In the genomic region with DNA sequence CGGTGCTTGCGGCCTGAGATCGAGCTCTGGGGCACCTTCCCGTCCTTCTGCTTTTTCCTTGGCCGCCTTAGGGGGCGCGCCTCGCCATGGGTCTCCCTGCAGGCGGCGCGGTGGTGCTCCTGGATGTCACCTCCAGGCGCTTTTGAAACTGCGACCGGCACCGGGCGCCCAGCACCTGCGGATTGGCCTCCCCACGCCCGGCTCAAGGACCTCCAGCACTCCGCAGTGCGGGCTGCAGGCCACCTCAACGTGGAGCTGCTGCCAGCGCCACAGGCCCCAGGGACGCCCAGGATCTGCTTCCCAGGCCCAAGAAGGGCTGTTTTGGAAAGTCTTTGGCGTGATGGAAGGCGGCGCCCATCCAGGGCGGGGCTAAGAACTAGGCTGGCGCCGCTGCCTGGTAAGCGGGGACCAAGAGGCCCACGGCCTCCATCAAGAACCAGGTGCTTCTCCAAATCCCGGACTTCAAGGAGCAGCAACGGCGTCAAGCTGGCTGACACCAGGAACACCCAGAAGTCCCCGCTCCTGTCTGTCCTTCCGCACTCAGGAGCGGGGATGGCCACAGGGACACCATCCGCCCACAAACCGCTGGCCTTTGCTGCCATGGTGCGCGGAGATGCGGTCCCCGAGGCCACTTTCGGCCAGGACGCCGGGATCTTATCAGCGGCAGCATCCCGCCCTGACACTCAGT, we compare ENCODE assay signal across 8 cellular contexts.
DNase-seq lines count a peak whose midpoint lies in the region; ATAC-seq, FAIRE-seq and TF ChIP-seq lines count a peak whose summit lies in the region.
"Not testable (repeated sequence)": the region's sequence is repeated elsewhere in the genome, so short reads cannot be mapped to it uniquely, and the experiment has no call there.

No MANE protein-coding gene starts in this region.

- POLR2A ChIA-PET in HEK293 (lab: Yijun Ruan, JAX); HepG2 (lab: Yijun Ruan, JAX): not testable (repeated sequence)

- CTCF ChIA-PET in HEK293 (lab: Yijun Ruan, JAX); HepG2 (lab: Yijun Ruan, JAX; ENCODE audit: low intra/inter-chr PET ratio, low total read pairs): not testable (repeated sequence)

- intact Hi-C loops in CD14-positive monocyte (cut with micrococcal nuclease); right cardiac atrium (cut with DNase I); HepG2 (cut with micrococcal nuclease; ENCODE audit: unreplicated experiment); upper lobe of right lung (cut with DNase I): not testable (repeated sequence)

- H3K4me1 Mint-ChIP-seq in CD14-positive monocyte; endodermal cell; osteocyte (ENCODE audit: unreplicated experiment): not testable (repeated sequence)

- H3K4me1 ChIP-seq in HEK293 (ENCODE audit: control insufficient read depth, insufficient read depth, low read length); endodermal cell (ENCODE audit: control insufficient read depth, insufficient read depth, low read length); right cardiac atrium (ENCODE audit: control insufficient read depth, insufficient read depth, low read length); HepG2 (ENCODE audit: insufficient read depth, low read length); upper lobe of right lung: not testable (repeated sequence)

- not testable (repeated sequence) for H3K4me3 Mint-ChIP-seq in CD14-positive monocyte; endodermal cell; osteocyte (ENCODE audit: unreplicated experiment)

- H3K27me3 ChIP-seq in endodermal cell (ENCODE audit: control insufficient read depth, insufficient read depth, low read length, poor library complexity, severe bottlenecking); right cardiac atrium (ENCODE audit: control insufficient read depth, insufficient read depth); HepG2 (ENCODE audit: control insufficient read depth in 1 of 2, insufficient read depth in 2 of 2, low read length in 2 of 2); upper lobe of right lung: not testable (repeated sequence)

- H2AFZ ChIP-seq in HepG2 (ENCODE audit: low read length), result not testable (repeated sequence)

- DNase-seq in CD14-positive monocyte (ENCODE audit: low spot score) (peak; percentile 33), endodermal cell (peak; percentile 38), right cardiac atrium (peak in 2 of 3 donors; percentile 48 to 50), osteocyte (ENCODE audit: extremely low spot score, unreplicated experiment) (peak; percentile 87), upper lobe of right lung (peak; percentile 67)
- not testable (repeated sequence) for DNase-seq in HepG2 (ENCODE audit: low spot score)

- not testable (repeated sequence) for H3K4me3 ChIP-seq in HEK293 (ENCODE audit: low read depth, low read length); endodermal cell (ENCODE audit: low read length); right cardiac atrium (ENCODE audit: low read length); HepG2 (replicated peaks in 1 of 3; ENCODE audit: insufficient read depth in 1 of 3, low read depth in 2 of 3, low read length in 3 of 3); upper lobe of right lung

- H3K9me3 ChIP-seq in HEK293 (ENCODE audit: control insufficient read depth, insufficient read depth, low read depth, low read length); endodermal cell (ENCODE audit: control insufficient read depth, low read length); right cardiac atrium (ENCODE audit: control insufficient read depth, low read length); HepG2 (ENCODE audit: low read length); upper lobe of right lung: not testable (repeated sequence)

- TF ChIP-seq RAD21 in HepG2 (CRISPR knock-in tag; IDR thresholded peaks at IDR 0.05), result not testable (repeated sequence)

- TF ChIP-seq CTCF in CD14-positive monocyte (IDR thresholded peaks at IDR 0.05); HEK293 (tag by site-specific recombination; IDR thresholded peaks at IDR 0.05); endodermal cell (conservative IDR thresholded peaks at IDR 0.05); osteocyte (IDR thresholded peaks at IDR 0.05); upper lobe of right lung (IDR thresholded peaks at IDR 0.05): not testable (repeated sequence)
- TF ChIP-seq CTCF in HepG2 (CRISPR knock-in tag; IDR thresholded peaks at IDR 0.05), result peak; percentile 44

- H3K27me3 Mint-ChIP-seq in CD14-positive monocyte (ENCODE audit: low read depth in 3 of 3); endodermal cell (ENCODE audit: insufficient read depth); osteocyte (ENCODE audit: unreplicated experiment): not testable (repeated sequence)

- TF ChIP-seq EP300 in HepG2 (IDR thresholded peaks at IDR 0.05; ENCODE audit: low read depth in 2 of 2, low read length in 2 of 2); HepG2 (CRISPR knock-in tag; IDR thresholded peaks at IDR 0.05; ENCODE audit: borderline replicate concordance): not testable (repeated sequence)

- not testable (repeated sequence) for H3K4me2 ChIP-seq in HepG2 (ENCODE audit: low read depth, low read length)

- not testable (repeated sequence) for TF ChIP-seq POLR2A in HepG2 (IDR thresholded peaks at IDR 0.05; ENCODE audit: insufficient read depth in 1 of 2, low read depth in 2 of 2, low read length in 2 of 2)

- not testable (repeated sequence) for H3K79me2 ChIP-seq in HepG2 (ENCODE audit: insufficient read depth, low read length)

- not testable (repeated sequence) for H3K9ac ChIP-seq in endodermal cell (ENCODE audit: extremely low read depth, low read length, poor library complexity, severe bottlenecking); HepG2 (ENCODE audit: insufficient read depth, low read depth, low read length)

- not testable (repeated sequence) for H4K20me1 ChIP-seq in HepG2 (ENCODE audit: insufficient read depth, low read length)

- H3K27ac ChIP-seq in HEK293 (ENCODE audit: extremely low read depth, low read depth, low read length); endodermal cell (ENCODE audit: low read depth, low read length); right cardiac atrium (ENCODE audit: low read length); HepG2 (ENCODE audit: extremely low read length, insufficient read depth, low read length); upper lobe of right lung: not testable (repeated sequence)

- H3K36me3 ChIP-seq in HEK293 (ENCODE audit: control insufficient read depth in 2 of 2, insufficient read depth in 1 of 2, low read length in 2 of 2); endodermal cell (ENCODE audit: control insufficient read depth, insufficient read depth, low read length); HepG2 (replicated peaks in 1 of 2; ENCODE audit: control insufficient read depth in 1 of 2, insufficient read depth in 2 of 2, low read length in 2 of 2); upper lobe of right lung: not testable (repeated sequence)

- not testable (repeated sequence) for FAIRE-seq in HepG2 (lab: Jason Lieb, UNC)

- 83 to 86% methylated on average over 23 to 49 of the region's 49 CpGs for WGBS in endodermal cell (ENCODE audit: insufficient coverage in 1 of 2, insufficient read length in 1 of 2), 2 experiments
- 60% methylated on average over 49 of the region's 49 CpGs for WGBS in right cardiac atrium
- 65% methylated on average over 43 of the region's 49 CpGs for WGBS in HepG2 (ENCODE audit: low lambda C conversion rate)

- not testable (repeated sequence) for BruUV-seq in HepG2 (replicated peaks; lab: Mats Ljungman, UMichigan)

- in situ Hi-C loops in HepG2 (cut with HindIII; ENCODE audit: extremely low pct_ligation_motif_present, low pct_unique_long_range_greater_than_20kb), result not testable (repeated sequence)

- H3K27ac Mint-ChIP-seq in CD14-positive monocyte; endodermal cell; osteocyte (ENCODE audit: unreplicated experiment): not testable (repeated sequence)

- ATAC-seq in SK-N-SH treated with all-trans-retinoic acid at 6 μM for 48 hours (peak; percentile 98), HepG2 (peak; percentile 84)
- not testable (repeated sequence) for ATAC-seq in right cardiac atrium, upper lobe of right lung

- H3K9me3 Mint-ChIP-seq in CD14-positive monocyte (peaks cover 5 to 11% (median 6%) of the 10 kb centered on the region in 7 donors), endodermal cell (peaks cover 27% of the 10 kb centered on the region), osteocyte (ENCODE audit: unreplicated experiment) (peaks cover 11% of the 10 kb centered on the region)

- not testable (repeated sequence) for H3K36me3 Mint-ChIP-seq in CD14-positive monocyte; endodermal cell (ENCODE audit: low read depth); osteocyte (ENCODE audit: unreplicated experiment)

TF ChIP-seq in HepG2, 621 proteins besides CTCF, POLR2A, EP300 and RAD21:
- peak; percentile 17; the same call in 1 of the 2 replicates for TF ChIP-seq GABPB1 (CRISPR knock-in tag; IDR thresholded peaks at IDR 0.05)
